Comparison of ENCODE assay signal across 8 cellular contexts in genomic region chr2:107936427-107937359, GRCh38. TPM values are rescaled to one million over a fixed set of nuclear protein-coding genes. Genes with fewer than 3 reads are reported as not detected.
DNase-seq lines count a peak whose midpoint lies in the region; ATAC-seq and TF ChIP-seq lines count a peak whose summit lies in the region.

No MANE protein-coding gene starts in this region.

- TF ChIP-seq CTCF in fibroblast of the aortic adventitia (IDR thresholded peaks at IDR 0.05; ENCODE audit: insufficient read depth, low read length) (peak; percentile 25), type B pancreatic cell (conservative IDR thresholded peaks at IDR 0.05) (peak; percentile 88), stomach (IDR thresholded peaks at IDR 0.05) (peak in 2 of 7 experiments; percentile 36 to 43)

- H3K36me3 ChIP-seq in stomach = no peaks in the 10 kb centered on the region

- H3K4me3 Mint-ChIP-seq in activated naive CD8-positive, alpha-beta T cell treated with anti-CD3 and anti-CD28 coated beads, Interleukin-2, amount 50 U/mL, for 24 hours = no peak overlapping the region
- no peak overlapping the region for H3K4me3 Mint-ChIP-seq in activated naive CD8-positive, alpha-beta T cell treated with anti-CD3 and anti-CD28 coated beads for 36 hours
- no peak overlapping the region for H3K4me3 Mint-ChIP-seq in type B pancreatic cell

- peak; percentile 4 for DNase-seq in activated naive CD8-positive, alpha-beta T cell treated with anti-CD3 and anti-CD28 coated beads, Interleukin-2, amount 50 U/mL, for 24 hours
- no peak for DNase-seq in activated naive CD8-positive, alpha-beta T cell treated with anti-CD3 and anti-CD28 coated beads for 36 hours
- DNase-seq in OCI-M1 (lab: John Stamatoyannopoulos, UW) = peak; percentile 26
- DNase-seq in fibroblast of the aortic adventitia (ENCODE audit: low read depth) = no peak
- DNase-seq in type B pancreatic cell (ENCODE audit: extremely low spot score, unreplicated experiment) = no peak
- DNase-seq in stomach = no peak
- DNase-seq in activated CD8-positive, alpha-beta memory T cell treated with anti-CD3 and anti-CD28 coated beads, Interleukin-2, amount 50 U/mL, for 4 hours = no peak

- ATAC-seq in activated naive CD8-positive, alpha-beta T cell treated with anti-CD3 and anti-CD28 coated beads, Interleukin-2, amount 50 U/mL, for 24 hours = no peak
- ATAC-seq in GM21529 (IDR thresholded peaks at IDR 0.05; ENCODE audit: unreplicated experiment) = no peak

- no peak for TF ChIP-seq EP300 in stomach (IDR thresholded peaks at IDR 0.05)

- H3K27me3 ChIP-seq in stomach = peaks cover 0 to 5% (median 0%) of the 10 kb centered on the region in 3 donors

- H3K4me1 Mint-ChIP-seq in activated naive CD8-positive, alpha-beta T cell treated with anti-CD3 and anti-CD28 coated beads, Interleukin-2, amount 50 U/mL, for 24 hours = no peaks in the 10 kb centered on the region
- H3K4me1 Mint-ChIP-seq in activated naive CD8-positive, alpha-beta T cell treated with anti-CD3 and anti-CD28 coated beads for 36 hours = no peaks in the 10 kb centered on the region
- peaks cover 5% of the 10 kb centered on the region for H3K4me1 Mint-ChIP-seq in type B pancreatic cell (ENCODE audit: unreplicated experiment)

- no peak overlapping the region for H3K27ac ChIP-seq in stomach

- no peaks in the 10 kb centered on the region for H3K9me3 ChIP-seq in stomach

- TF ChIP-seq POLR2A in stomach (IDR thresholded peaks at IDR 0.05) = no peak

- H3K4me3 ChIP-seq in fibroblast of the aortic adventitia (ENCODE audit: low read depth, low read length) (no peak overlapping the region), stomach (no peak overlapping the region)

- H3K27me3 Mint-ChIP-seq in activated naive CD8-positive, alpha-beta T cell treated with anti-CD3 and anti-CD28 coated beads, Interleukin-2, amount 50 U/mL, for 24 hours = peaks cover 5% of the 10 kb centered on the region
- H3K27me3 Mint-ChIP-seq in activated naive CD8-positive, alpha-beta T cell treated with anti-CD3 and anti-CD28 coated beads for 36 hours = no peaks in the 10 kb centered on the region
- H3K27me3 Mint-ChIP-seq in type B pancreatic cell = peaks cover 15% of the 10 kb centered on the region

- H3K27ac Mint-ChIP-seq in activated naive CD8-positive, alpha-beta T cell treated with anti-CD3 and anti-CD28 coated beads, Interleukin-2, amount 50 U/mL, for 24 hours = no peak overlapping the region
- H3K27ac Mint-ChIP-seq in activated naive CD8-positive, alpha-beta T cell treated with anti-CD3 and anti-CD28 coated beads for 36 hours = no peak overlapping the region
- H3K27ac Mint-ChIP-seq in type B pancreatic cell = no peak overlapping the region

- no peaks in the 10 kb centered on the region for H3K36me3 Mint-ChIP-seq in activated naive CD8-positive, alpha-beta T cell treated with anti-CD3 and anti-CD28 coated beads, Interleukin-2, amount 50 U/mL, for 24 hours (ENCODE audit: low read depth)
- no peaks in the 10 kb centered on the region for H3K36me3 Mint-ChIP-seq in activated naive CD8-positive, alpha-beta T cell treated with anti-CD3 and anti-CD28 coated beads for 36 hours
- H3K36me3 Mint-ChIP-seq in type B pancreatic cell = no peaks in the 10 kb centered on the region

- no peaks in the 10 kb centered on the region for H3K4me1 ChIP-seq in stomach

- WGBS in stomach, 5 donors = 41 to 44% (median 42%) methylated on average over 5 of the region's 5 CpGs

- intact Hi-C loops in stomach (cut with DNase I; ENCODE audit: low total_unique reads) = no loop called here

- H3K9me3 Mint-ChIP-seq in activated naive CD8-positive, alpha-beta T cell treated with anti-CD3 and anti-CD28 coated beads, Interleukin-2, amount 50 U/mL, for 24 hours = no peaks in the 10 kb centered on the region
- no peaks in the 10 kb centered on the region for H3K9me3 Mint-ChIP-seq in activated naive CD8-positive, alpha-beta T cell treated with anti-CD3 and anti-CD28 coated beads for 36 hours
- no peaks in the 10 kb centered on the region for H3K9me3 Mint-ChIP-seq in type B pancreatic cell

RNA-seq across cellular contexts. Expression of gene SLC5A7, which starts 49.6 kb away (rescaled TPM):
- not detected for total RNA-seq in activated naive CD8-positive, alpha-beta T cell treated with anti-CD3 and anti-CD28 coated beads for 36 hours
- total RNA-seq in fibroblast of the aortic adventitia (ENCODE audit: low replicate concordance) = not detected in 2 replicates
- 0.36 and 2.2 TPM in 2 replicates for total RNA-seq in type B pancreatic cell (ENCODE audit: low replicate concordance)
- 1 to 10 TPM in 1 of 5 donors, under 1 TPM in 1, not detected in 3; 0.58 to 7.0 TPM for total RNA-seq in stomach
- under 1 TPM in 2 of 3 donors, not detected in 1; 0.18 to 0.31 TPM for polyA plus RNA-seq in stomach

Comparison
In these comparisons a context has a peak if more than half of its experiments do, and no peak if none do; other contexts are left out.
1. DNase-seq: peak in activated naive CD8-positive, alpha-beta T cell treated with anti-CD3 and anti-CD28 coated beads, Interleukin-2, amount 50 U/mL, for 24 hours (single experiment) and OCI-M1 (single experiment); none in activated naive CD8-positive, alpha-beta T cell treated with anti-CD3 and anti-CD28 coated beads for 36 hours (single experiment), fibroblast of the aortic adventitia (single experiment), type B pancreatic cell (single experiment), stomach (single experiment) and activated CD8-positive, alpha-beta memory T cell treated with anti-CD3 and anti-CD28 coated beads, Interleukin-2, amount 50 U/mL, for 4 hours (single experiment).